27 cellular contexts compared by ENCODE assay signal in the genomic region with DNA sequence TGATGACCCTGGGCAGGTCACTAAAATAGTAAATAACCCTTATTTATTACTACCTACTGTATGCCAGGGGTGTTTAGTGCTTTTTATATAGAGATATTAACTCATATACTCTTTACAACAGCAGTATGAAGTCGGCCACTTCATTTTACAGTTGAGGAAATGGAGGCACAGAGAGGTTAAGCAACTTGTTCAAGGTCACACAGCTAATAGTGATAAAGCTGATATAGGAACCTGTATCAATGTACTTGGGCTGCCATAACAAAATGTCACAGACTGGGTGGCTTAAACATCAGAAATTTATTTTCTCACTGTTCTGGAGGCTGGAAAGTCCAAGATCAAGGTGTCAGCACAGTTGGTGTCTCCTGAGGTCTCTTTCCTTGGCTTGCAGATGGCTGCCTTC.
DNase-seq lines count a peak whose midpoint lies in the region; ATAC-seq, FAIRE-seq and TF ChIP-seq lines count a peak whose summit lies in the region.
"Had no signal": no experiment of that assay in that cellular context is flagged by ENCODE, and none has a peak within 500 bp of the region (broad histone marks: within the 10 kb centered on the region; RNA-seq: fewer than 3 reads in every experiment).

No MANE protein-coding gene starts in this region.

- TF ChIP-seq POLR2A in HepG2 (IDR thresholded peaks at IDR 0.05; ENCODE audit: insufficient read depth in 1 of 2, low read depth in 2 of 2, low read length in 2 of 2) (no peak), right lobe of liver (IDR thresholded peaks at IDR 0.05) (no peak), K562 (conservative IDR thresholded peaks at IDR 0.05) (no peak)

- H3K4me2 ChIP-seq in HepG2 (ENCODE audit: low read depth, low read length) (no peak overlapping the region), K562 (ENCODE audit: insufficient read depth, low read length) (no peak overlapping the region)
- H3K4me2 ChIP-seq: BLaER1 had no signal

- no peaks in the 10 kb centered on the region for H3K9me3 ChIP-seq in HepG2 (ENCODE audit: low read length)
- H3K9me3 ChIP-seq in right lobe of liver: no peaks in the 10 kb centered on the region
- no peaks in the 10 kb centered on the region for H3K9me3 ChIP-seq in K562 (replicated peaks; ENCODE audit: control insufficient read depth, insufficient read depth, low read depth, low read length)
- H3K9me3 ChIP-seq: BE2C had no signal

- intact Hi-C loops in HepG2 (cut with micrococcal nuclease; ENCODE audit: unreplicated experiment) (no loop called here), right lobe of liver (cut with DNase I) (no loop called here), K562 (cut with micrococcal nuclease) (no loop called here)

- H3K4me1 ChIP-seq in HepG2 (ENCODE audit: insufficient read depth, low read length) (peaks cover 47% of the 10 kb centered on the region), right lobe of liver (peaks cover 0 to 6% (median 0%) of the 10 kb centered on the region in 4 donors), K562 (replicated peaks in 1 of 2; ENCODE audit: control insufficient read depth in 2 of 2, insufficient read depth in 2 of 2, low read length in 2 of 2) (no peaks in the 10 kb centered on the region)
- H3K4me1 ChIP-seq: BE2C had no signal

- H3K79me2 ChIP-seq in HepG2 (ENCODE audit: insufficient read depth, low read length) (no peaks in the 10 kb centered on the region), K562 (ENCODE audit: control insufficient read depth, insufficient read depth, low read length) (no peaks in the 10 kb centered on the region)

- H3K9me3 Mint-ChIP-seq in nephron progenitor cell (peaks cover 4% of the 10 kb centered on the region), osteocyte (ENCODE audit: unreplicated experiment) (no peaks in the 10 kb centered on the region)
- H3K9me3 Mint-ChIP-seq: CD8-positive, alpha-beta memory T cell had no signal

- POLR2A ChIA-PET in HepG2 (lab: Yijun Ruan, JAX) (no interaction called here), K562 (lab: Yijun Ruan, JAX) (no interaction called here)

- TF ChIP-seq CTCF in HepG2 (CRISPR knock-in tag; IDR thresholded peaks at IDR 0.05) (no peak), right lobe of liver (IDR thresholded peaks at IDR 0.05) (no peak), K562 (IDR thresholded peaks at IDR 0.05 in 2 of 3, conservative IDR thresholded peaks at IDR 0.05 in 1 of 3; ENCODE audit: insufficient read depth in 2 of 3, low read depth in 1 of 3, low read length in 3 of 3) (no peak), nephron progenitor cell (IDR thresholded peaks at IDR 0.05) (no peak), osteocyte (IDR thresholded peaks at IDR 0.05) (no peak)

- H3K4me1 Mint-ChIP-seq in nephron progenitor cell (peaks cover 29% of the 10 kb centered on the region), osteocyte (ENCODE audit: unreplicated experiment) (peaks cover 17% of the 10 kb centered on the region)
- H3K4me1 Mint-ChIP-seq: CD14-positive monocyte; CD4-positive, alpha-beta memory T cell; CD8-positive, alpha-beta memory T cell had no signal

- H3K36me3 Mint-ChIP-seq in nephron progenitor cell (ENCODE audit: low read depth) (peaks cover 20% of the 10 kb centered on the region), osteocyte (ENCODE audit: unreplicated experiment) (no peaks in the 10 kb centered on the region)
- H3K36me3 Mint-ChIP-seq: CD14-positive monocyte had no signal

- H3K27ac ChIP-seq in HepG2 (ENCODE audit: extremely low read length, insufficient read depth, low read length): no peak overlapping the region
- no peak overlapping the region for H3K27ac ChIP-seq in right lobe of liver
- H3K27ac ChIP-seq in K562 (ENCODE audit: extremely low read depth, low read depth, low read length): no peak overlapping the region
- H3K27ac ChIP-seq: 22Rv1, BLaER1 had no signal

- no peak for DNase-seq in HepG2 (ENCODE audit: low spot score)
- DNase-seq in right lobe of liver: no peak
- no peak for DNase-seq in K562 (ENCODE audit: extremely low read depth in 1 of 4, low spot score in 3 of 4)
- no peak for DNase-seq in nephron progenitor cell
- DNase-seq in osteocyte (ENCODE audit: extremely low spot score, unreplicated experiment): no peak
- DNase-seq in epidermal melanocyte (ENCODE audit: insufficient read length, low spot score): no peak
- no peak for DNase-seq in G401 (ENCODE audit: low spot score)
- DNase-seq: ACHN; BE2C; C1 segment of cervical spinal cord; CD4-positive, alpha-beta memory T cell; CD4-positive, CD25-positive, alpha-beta regulatory T cell; CD8-positive, alpha-beta memory T cell; COR-L47; DMS 273 treated with DMSO at 0.1 percent for 48 hours; DMS153; DMS53; DMS79; DND-41; EL; GF-D8 had no signal

- H3K4me3 ChIP-seq in HepG2 (replicated peaks in 1 of 3; ENCODE audit: insufficient read depth in 1 of 3, low read depth in 2 of 3, low read length in 3 of 3) (no peak overlapping the region), right lobe of liver (no peak overlapping the region), K562 (no peak overlapping the region)
- H3K4me3 ChIP-seq: BLaER1 had no signal

- BruUV-seq in HepG2 (replicated peaks; lab: Mats Ljungman, UMichigan): no TSS peak
- no TSS peak for BruUV-seq in K562 (replicated peaks; lab: Mats Ljungman, UMichigan)

- TF ChIP-seq EP300 in HepG2 (IDR thresholded peaks at IDR 0.05; ENCODE audit: low read depth in 2 of 2, low read length in 2 of 2) (no peak), HepG2 (CRISPR knock-in tag; IDR thresholded peaks at IDR 0.05; ENCODE audit: borderline replicate concordance) (no peak), K562 (IDR thresholded peaks at IDR 0.05; ENCODE audit: low read length) (no peak)

- CTCF ChIA-PET in HepG2 (lab: Yijun Ruan, JAX; ENCODE audit: low intra/inter-chr PET ratio, low total read pairs) (no interaction called here), K562 (lab: Yijun Ruan, JAX; ENCODE audit: low intra/inter-chr PET ratio) (no interaction called here)

- no peaks in the 10 kb centered on the region for H3K9me1 ChIP-seq in K562 (ENCODE audit: control insufficient read depth, insufficient read depth, low read length)

- H2AFZ ChIP-seq in HepG2 (ENCODE audit: low read length) (no peak overlapping the region), K562 (ENCODE audit: low read depth, low read length) (no peak overlapping the region)

- no peaks in the 10 kb centered on the region for H4K20me1 ChIP-seq in HepG2 (ENCODE audit: insufficient read depth, low read length)
- H4K20me1 ChIP-seq in K562 (replicated peaks; ENCODE audit: control insufficient read depth, insufficient read depth, low read length): no peaks in the 10 kb centered on the region; the same call in 1 of the 2 replicates
- H4K20me1 ChIP-seq: BLaER1 had no signal

- TF ChIP-seq RAD21 in HepG2 (CRISPR knock-in tag; IDR thresholded peaks at IDR 0.05) (no peak), K562 (CRISPR knock-in tag; conservative IDR thresholded peaks at IDR 0.05 in 1 of 2, IDR thresholded peaks at IDR 0.05 in 1 of 2) (no peak)

- WGBS in HepG2 (ENCODE audit: low lambda C conversion rate): 74% methylated on average over 1 of the region's 1 CpG
- WGBS in right lobe of liver (ENCODE audit: insufficient coverage, low coverage, low lambda C conversion rate, missing lambda C conversion rate): 38% methylated on average over 1 of the region's 1 CpG
- WGBS in K562 (ENCODE audit: insufficient coverage, low coverage, missing lambda C conversion rate): 0% methylated on average over 1 of the region's 1 CpG

- H3K4me3 Mint-ChIP-seq in nephron progenitor cell (no peak overlapping the region), osteocyte (ENCODE audit: unreplicated experiment) (no peak overlapping the region)
- H3K4me3 Mint-ChIP-seq: CD14-positive monocyte; CD4-positive, alpha-beta memory T cell; CD4-positive, CD25-positive, alpha-beta regulatory T cell; CD8-positive, alpha-beta memory T cell had no signal

- peaks cover 10% of the 10 kb centered on the region for H3K27me3 Mint-ChIP-seq in nephron progenitor cell (ENCODE audit: low read depth, poor library complexity)
- H3K27me3 Mint-ChIP-seq in osteocyte (ENCODE audit: unreplicated experiment): peaks cover 5% of the 10 kb centered on the region
- H3K27me3 Mint-ChIP-seq: CD4-positive, alpha-beta memory T cell; CD4-positive, CD25-positive, alpha-beta regulatory T cell; CD8-positive, alpha-beta memory T cell had no signal

- H3K27ac Mint-ChIP-seq in nephron progenitor cell (peak overlapping the region; percentile 50), osteocyte (ENCODE audit: unreplicated experiment) (no peak overlapping the region)
- H3K27ac Mint-ChIP-seq: CD14-positive monocyte; CD4-positive, CD25-positive, alpha-beta regulatory T cell had no signal

- H3K36me3 ChIP-seq in HepG2 (replicated peaks in 1 of 2; ENCODE audit: control insufficient read depth in 1 of 2, insufficient read depth in 2 of 2, low read length in 2 of 2): no peaks in the 10 kb centered on the region; a peak in 1 of 5 replicates
- H3K36me3 ChIP-seq in right lobe of liver: no peaks in the 10 kb centered on the region
- no peaks in the 10 kb centered on the region for H3K36me3 ChIP-seq in K562 (ENCODE audit: control insufficient read depth, insufficient read depth, low read length)
- H3K36me3 ChIP-seq: BE2C had no signal

- in situ Hi-C loops in HepG2 (cut with HindIII; ENCODE audit: extremely low pct_ligation_motif_present, low pct_unique_long_range_greater_than_20kb): no loop called here
- in situ Hi-C loops in K562 (cut with MboI): no loop called here
- in situ Hi-C loops in G401 (cut with HindIII; ENCODE audit: low sequenced_read_pairs): no loop called here

- no peaks in the 10 kb centered on the region for H3K27me3 ChIP-seq in HepG2 (ENCODE audit: control insufficient read depth in 1 of 2, insufficient read depth in 2 of 2, low read length in 2 of 2)
- H3K27me3 ChIP-seq in right lobe of liver: no peaks in the 10 kb centered on the region
- peaks cover 11 to 38% of the 10 kb centered on the region in 2 experiments; a peak in 3 of 5 replicates for H3K27me3 ChIP-seq in K562 (ENCODE audit: control insufficient read depth in 2 of 2, insufficient read depth in 2 of 2, low read length in 2 of 2)
- H3K27me3 ChIP-seq: BE2C, BLaER1 had no signal

- H3K9ac ChIP-seq in HepG2 (ENCODE audit: insufficient read depth, low read depth, low read length) (no peak overlapping the region), K562 (ENCODE audit: insufficient read depth in 1 of 2, low read depth in 2 of 2, low read length in 2 of 2) (no peak overlapping the region)
- H3K9ac ChIP-seq: BLaER1 had no signal

- FAIRE-seq in HepG2 (lab: Jason Lieb, UNC) (no peak), K562 (lab: Jason Lieb, UNC) (no peak)
- FAIRE-seq: G401.6, GM12891, GM18507 had no signal

- ATAC-seq in HepG2 (no peak), right lobe of liver (no peak), K562 (no peak)

TF ChIP-seq in HepG2, 621 proteins besides CTCF, POLR2A, EP300 and RAD21 (continues in another document):
- TF ChIP-seq JUNB (CRISPR knock-in tag; IDR thresholded peaks at IDR 0.05; ENCODE audit: borderline replicate concordance) (no peak), ZBTB38 (CRISPR knock-in tag; IDR thresholded peaks at IDR 0.05) (no peak), RCOR2 (CRISPR knock-in tag; IDR thresholded peaks at IDR 0.05) (no peak)

Comparison
In these comparisons a context has a peak if more than half of its experiments do, and no peak if none do; other contexts are left out.
1. Of the 241 proteins assayed by ChIP-seq in both HepG2 and K562: peak only in HepG2: none; only in K562: KDM1A and ZFP36; in both: none; in neither: 239.